Comparison of ENCODE assay signal across 8 cellular contexts in the genomic region with DNA sequence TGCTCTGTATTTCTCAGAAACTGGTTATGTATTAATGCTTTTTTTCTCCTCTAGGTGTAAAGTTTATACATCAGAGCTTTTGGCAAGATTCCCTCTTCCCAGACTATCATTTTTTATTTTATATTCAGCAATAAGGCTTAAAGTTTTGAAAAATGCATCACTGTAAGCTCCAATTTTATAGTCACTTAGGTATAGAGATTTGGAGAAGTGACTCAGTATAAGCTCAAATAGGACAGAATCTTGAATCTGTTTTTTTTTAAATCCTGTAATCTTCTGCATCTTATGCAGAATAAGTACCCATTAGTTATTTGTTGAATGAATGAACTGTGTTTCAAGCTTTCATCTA. TPM values are rescaled to one million over a fixed set of nuclear protein-coding genes. Genes with fewer than 3 reads are reported as not detected.
A peak's percentile ranks its signal among the peaks of the same experiment; 100 is the strongest.
DNase-seq lines count a peak whose midpoint lies in the region; ATAC-seq and TF ChIP-seq lines count a peak whose summit lies in the region.

No MANE protein-coding gene starts in this region.

- peaks cover 0 to 1% of the 10 kb centered on the region in 2 donors for H3K27me3 Mint-ChIP-seq in CD8-positive, alpha-beta memory T cell
- no peaks in the 10 kb centered on the region for H3K27me3 Mint-ChIP-seq in osteocyte (ENCODE audit: unreplicated experiment)

- H3K27me3 ChIP-seq in CD8-positive, alpha-beta memory T cell (ENCODE audit: insufficient read depth, low read length, poor library complexity, severe bottlenecking) = no peaks in the 10 kb centered on the region
- H3K27me3 ChIP-seq in OCI-LY1 (ENCODE audit: insufficient read depth, low read length) (no peaks in the 10 kb centered on the region), endocrine pancreas (ENCODE audit: control insufficient read depth, insufficient read depth, low read length) (no peaks in the 10 kb centered on the region)

- H3F3A ChIP-seq in OCI-LY1 (ENCODE audit: insufficient read depth, low read length) = no peaks in the 10 kb centered on the region

- H3K9me3 Mint-ChIP-seq in CD8-positive, alpha-beta memory T cell = no peaks in the 10 kb centered on the region
- H3K9me3 Mint-ChIP-seq in osteocyte (ENCODE audit: unreplicated experiment) = no peaks in the 10 kb centered on the region

- CTCF ChIA-PET in CD8-positive, alpha-beta memory T cell (lab: Charles Lee) = interaction anchor here (0.6 to 6.1 kb wide), 26 partner anchors 10 to 200 kb away, joined by 3 to 103 read pairs (median 9); a partner anchor contains a TSS

- H3K4me3 ChIP-seq in CD8-positive, alpha-beta memory T cell (ENCODE audit: low read length) = peak overlapping the region; percentile 71
- peak overlapping the region; percentile 87 for H3K4me3 ChIP-seq in OCI-LY1 (ENCODE audit: low read depth, low read length, poor library complexity, severe bottlenecking)
- peak overlapping the region; percentile 96 for H3K4me3 ChIP-seq in endocrine pancreas (ENCODE audit: control insufficient read depth, insufficient read depth, low read length)

- H3K9me3 ChIP-seq in CD8-positive, alpha-beta memory T cell (ENCODE audit: low read length) = no peaks in the 10 kb centered on the region
- H3K9me3 ChIP-seq in OCI-LY1 (ENCODE audit: low read length) = no peaks in the 10 kb centered on the region
- no peaks in the 10 kb centered on the region for H3K9me3 ChIP-seq in endocrine pancreas (ENCODE audit: control insufficient read depth, low read length)

- H3K4me1 ChIP-seq in CD8-positive, alpha-beta memory T cell (ENCODE audit: insufficient read depth, low read length) = peaks cover 42% of the 10 kb centered on the region
- H3K4me1 ChIP-seq in OCI-LY1 (ENCODE audit: insufficient read depth, low read length, severe bottlenecking) = peaks cover 77% of the 10 kb centered on the region
- H3K4me1 ChIP-seq in endocrine pancreas (ENCODE audit: control insufficient read depth, insufficient read depth, low read length) = peaks cover 26% of the 10 kb centered on the region

- peak overlapping the region; percentile 75 to 97 (median 88) for H3K27ac Mint-ChIP-seq in CD8-positive, alpha-beta memory T cell
- peak overlapping the region; percentile 87 for H3K27ac Mint-ChIP-seq in osteocyte (ENCODE audit: unreplicated experiment)

- H4K20me1 ChIP-seq in OCI-LY1 (ENCODE audit: insufficient read depth, low read length) = no peaks in the 10 kb centered on the region

- H2AFZ ChIP-seq in OCI-LY1 (ENCODE audit: low read length) = no peak overlapping the region

- peak overlapping the region; percentile 82 for H3K9ac ChIP-seq in OCI-LY1 (ENCODE audit: low read length)
- H3K9ac ChIP-seq in endocrine pancreas (ENCODE audit: control insufficient read depth, insufficient read depth, low read length) = peak overlapping the region; percentile 76

- no peak for TF ChIP-seq CTCF in OCI-LY1 (IDR thresholded peaks at IDR 0.05; ENCODE audit: low read length)
- no peak for TF ChIP-seq CTCF in osteocyte (IDR thresholded peaks at IDR 0.05)

- H3K9me2 ChIP-seq in OCI-LY1 (ENCODE audit: low read depth, low read length) = no peaks in the 10 kb centered on the region

- POLR2A ChIA-PET in CD8-positive, alpha-beta memory T cell (lab: Charles Lee) = interaction anchor here (0.6 to 4.6 kb wide), 10 partner anchors 11 to 194 kb away, joined by 3 to 188 read pairs (median 16); a partner anchor contains a TSS

- H3K4me3 Mint-ChIP-seq in CD8-positive, alpha-beta memory T cell = peak overlapping the region; percentile 91 to 100 (median 95)
- peak overlapping the region; percentile 85 for H3K4me3 Mint-ChIP-seq in osteocyte (ENCODE audit: unreplicated experiment)

- H3K79me2 ChIP-seq in OCI-LY1 (ENCODE audit: insufficient read depth, low read length) = peaks cover 45% of the 10 kb centered on the region

- DNase-seq in CD8-positive, alpha-beta memory T cell = no peak
- DNase-seq in osteocyte (ENCODE audit: extremely low spot score, unreplicated experiment) (no peak), DMS53 treated with DMSO at 0.1 percent for 48 hours (lab: John Stamatoyannopoulos, UW; ENCODE audit: unreplicated experiment) (no peak)
- DNase-seq in stimulated activated CD4-positive, alpha-beta T cell treated with anti-CD3 and anti-CD28 coated beads, Interleukin-1b, Interleukin-23, amount 100 ng/mL, for 48 hours = no peak

- peak overlapping the region; percentile 89 for H3K4me2 ChIP-seq in OCI-LY1 (ENCODE audit: low read length)

- H3K36me3 Mint-ChIP-seq in CD8-positive, alpha-beta memory T cell = peaks cover 0 to 21% (median 3%) of the 10 kb centered on the region in 3 donors
- H3K36me3 Mint-ChIP-seq in osteocyte (ENCODE audit: unreplicated experiment) = peaks cover 5% of the 10 kb centered on the region

- no peaks in the 10 kb centered on the region for H3K36me3 ChIP-seq in CD8-positive, alpha-beta memory T cell (ENCODE audit: insufficient read depth, low read length)
- no peaks in the 10 kb centered on the region for H3K36me3 ChIP-seq in OCI-LY1 (ENCODE audit: insufficient read depth, low read length)
- no peaks in the 10 kb centered on the region for H3K36me3 ChIP-seq in endocrine pancreas (ENCODE audit: control insufficient read depth, insufficient read depth, low read length)

- no peak for ATAC-seq in GM21723 (IDR thresholded peaks at IDR 0.05; ENCODE audit: unreplicated experiment)
- ATAC-seq in HG02852 (IDR thresholded peaks at IDR 0.05; ENCODE audit: unreplicated experiment) = no peak

- H3K27ac ChIP-seq in CD8-positive, alpha-beta memory T cell (ENCODE audit: low read depth, low read length) = peak overlapping the region; percentile 84
- H3K27ac ChIP-seq in OCI-LY1 (ENCODE audit: low read depth, low read length, poor library complexity, severe bottlenecking) = peak overlapping the region; percentile 96

- peaks cover 56 to 72% (median 64%) of the 10 kb centered on the region in 3 donors for H3K4me1 Mint-ChIP-seq in CD8-positive, alpha-beta memory T cell
- H3K4me1 Mint-ChIP-seq in osteocyte (ENCODE audit: unreplicated experiment) = peaks cover 55% of the 10 kb centered on the region

RNA-seq across cellular contexts. Expression of a gene that starts 1.0 kb away (rescaled TPM):
- 10 to 100 TPM; 54.7 to 62.5 TPM for total RNA-seq in CD8-positive, alpha-beta memory T cell
- 38.3 TPM for polyA plus RNA-seq in CD8-positive, alpha-beta memory T cell
- total RNA-seq in osteocyte = 63.5 and 65.7 TPM in 2 replicates

RNA-seq across cellular contexts. Expression of a gene that starts 42.4 kb away (rescaled TPM):
- total RNA-seq in CD8-positive, alpha-beta memory T cell = under 1 TPM; 0.09 TPM
- polyA plus RNA-seq in CD8-positive, alpha-beta memory T cell = 0.20 TPM
- 22.7 and 25.8 TPM in 2 replicates for total RNA-seq in osteocyte

Comparison
In these comparisons a context has a peak if more than half of its experiments do, and no peak if none do; other contexts are left out.
1. RNA of a gene that starts 42.4 kb away (total RNA-seq): 22.7 to 25.8 TPM in osteocyte; 0.09 TPM in CD8-positive, alpha-beta memory T cell; every median in the first group is over 10 times any median in the second.
2. Peak in every context shown above with its lines, with median percentiles within 50 percentile points of each other: H3K4me3 ChIP-seq.